ENCODE assay signal across 17 cellular contexts in genomic region chr4:35608205-35608604, GRCh38.
A peak's percentile ranks its signal among the peaks of the same experiment; 100 is the strongest.
DNase-seq lines count a peak whose midpoint lies in the region; ATAC-seq and TF ChIP-seq lines count a peak whose summit lies in the region.
"Had no signal": no experiment of that assay in that cellular context is flagged by ENCODE, and none has a peak within 500 bp of the region (broad histone marks: within the 10 kb centered on the region; RNA-seq: fewer than 3 reads in every experiment).

No MANE protein-coding gene starts in this region.

- no peak for TF ChIP-seq RAD21 in SK-N-SH (IDR thresholded peaks at IDR 0.05; ENCODE audit: low read length)

- H2AFZ ChIP-seq in SK-N-SH (ENCODE audit: low read depth) (no peak overlapping the region), PC-9 (no peak overlapping the region)

- no peaks in the 10 kb centered on the region for H3K9me2 ChIP-seq in SK-N-SH
- H3K9me2 ChIP-seq in PC-9 (ENCODE audit: insufficient read depth), result no peaks in the 10 kb centered on the region

- H3K9me3 ChIP-seq in SK-N-SH (no peaks in the 10 kb centered on the region), PC-9 (ENCODE audit: insufficient read depth, low read depth) (no peaks in the 10 kb centered on the region)
- H3K9me3 ChIP-seq: A549; BLaER1 treated with 17β-estradiol and CSF1 and Interleukin-3, amounts not matched to agents 10 nM and 100 nM; Caco-2 had no signal

- H3K4me1 ChIP-seq in SK-N-SH (ENCODE audit: control insufficient read depth in 1 of 2, insufficient read depth in 2 of 2, low read depth in 1 of 2, low read length in 1 of 2) (no peaks in the 10 kb centered on the region), PC-9 (replicated peaks; ENCODE audit: insufficient read depth) (no peaks in the 10 kb centered on the region)
- H3K4me1 ChIP-seq: A549; BLaER1 treated with 17β-estradiol and CSF1 and Interleukin-3, amounts not matched to agents 10 nM and 100 nM; Caco-2 had no signal

- no peak for DNase-seq in SK-N-SH
- DNase-seq in SK-N-DZ (ENCODE audit: low spot score), result peak; percentile 67
- no peak for DNase-seq in PC-9
- DNase-seq in NK-92 treated with Interleukin-12 subunit alpha and Interleukin-12 subunit beta, amount 100 ng/mL, for 24 hours (lab: John Stamatoyannopoulos, UW), result no peak
- DNase-seq: AML-193; Caco-2; Calu3; CD4-positive, alpha-beta T cell; CD8-positive, alpha-beta T cell; DMS79 treated with DMSO at 0.1 percent for 48 hours; GDM1 had no signal

- no TSS peak for BruUV-seq in PC-9 (replicated peaks; lab: Mats Ljungman, UMichigan)

- no peak for TF ChIP-seq EP300 in SK-N-SH (IDR thresholded peaks at IDR 0.05; ENCODE audit: borderline replicate concordance in 1 of 2, low read depth in 1 of 2, low read length in 1 of 2)

- H3K36me3 ChIP-seq in SK-N-SH (replicated peaks in 1 of 2; ENCODE audit: control insufficient read depth in 1 of 2, insufficient read depth in 2 of 2, low read length in 1 of 2) (no peaks in the 10 kb centered on the region), PC-9 (ENCODE audit: low read depth) (no peaks in the 10 kb centered on the region)
- H3K36me3 ChIP-seq: BLaER1 treated with 17β-estradiol and CSF1 and Interleukin-3, amounts not matched to agents 10 nM and 100 nM had no signal

- H3K79me2 ChIP-seq in SK-N-SH (ENCODE audit: insufficient read depth), result no peaks in the 10 kb centered on the region
- no peaks in the 10 kb centered on the region for H3K79me2 ChIP-seq in PC-9 (ENCODE audit: low read depth)

- H3K27ac ChIP-seq in SK-N-SH (ENCODE audit: low read depth in 2 of 2, low read length in 1 of 2), result no peak overlapping the region
- H3K27ac ChIP-seq in PC-9, result no peak overlapping the region
- H3K27ac ChIP-seq: 22Rv1; A549; BLaER1 treated with 17β-estradiol and CSF1 and Interleukin-3, amounts not matched to agents 10 nM and 100 nM; C4-2B had no signal

- H3K4me3 ChIP-seq in SK-N-SH (ENCODE audit: low read depth in 2 of 2, low read length in 1 of 2) (no peak overlapping the region), PC-9 (no peak overlapping the region)
- H3K4me3 ChIP-seq: A549; BLaER1 treated with 17β-estradiol and CSF1 and Interleukin-3, amounts not matched to agents 10 nM and 100 nM; GM12878 had no signal

- H4K20me1 ChIP-seq in SK-N-SH (ENCODE audit: insufficient read depth) (no peaks in the 10 kb centered on the region), PC-9 (ENCODE audit: insufficient read depth) (no peaks in the 10 kb centered on the region)
- H4K20me1 ChIP-seq: BLaER1 treated with 17β-estradiol and CSF1 and Interleukin-3, amounts not matched to agents 10 nM and 100 nM had no signal

- CTCF ChIA-PET in SK-N-SH (lab: Yijun Ruan, JAX), result no interaction called here
- CTCF ChIA-PET in PC-9 (lab: Charles Lee), result no interaction called here

- H3K9ac ChIP-seq in SK-N-SH, result no peak overlapping the region
- H3K9ac ChIP-seq: BLaER1 treated with 17β-estradiol and CSF1 and Interleukin-3, amounts not matched to agents 10 nM and 100 nM had no signal

- no peak; the same call in 2 of the 3 replicates for ATAC-seq in SK-N-SH treated with all-trans-retinoic acid at 6 μM for 48 hours
- ATAC-seq: A549; CD8-positive, alpha-beta T cell; GM12878 had no signal

- POLR2A ChIA-PET in SK-N-SH (lab: Yijun Ruan, JAX), result no interaction called here
- POLR2A ChIA-PET in PC-9 (lab: Charles Lee; ENCODE audit: unreplicated experiment), result no interaction called here

- intact Hi-C loops in PC-9 (cut with micrococcal nuclease; ENCODE audit: unreplicated experiment), result no loop called here

- no peaks in the 10 kb centered on the region for H3K27me3 ChIP-seq in SK-N-SH (ENCODE audit: insufficient read depth)
- no peaks in the 10 kb centered on the region for H3K27me3 ChIP-seq in PC-9 (ENCODE audit: insufficient read depth, low read depth)
- H3K27me3 ChIP-seq: BLaER1 treated with 17β-estradiol and CSF1 and Interleukin-3, amounts not matched to agents 10 nM and 100 nM had no signal

- no peaks in the 10 kb centered on the region for H3F3A ChIP-seq in SK-N-SH (replicated peaks; ENCODE audit: insufficient read depth)
- no peaks in the 10 kb centered on the region for H3F3A ChIP-seq in PC-9 (ENCODE audit: insufficient read depth, low read depth)

- H3K4me2 ChIP-seq in SK-N-SH (no peak overlapping the region), PC-9 (no peak overlapping the region)
- H3K4me2 ChIP-seq: A549; BLaER1 treated with 17β-estradiol and CSF1 and Interleukin-3, amounts not matched to agents 10 nM and 100 nM had no signal

- no peak for TF ChIP-seq CTCF in SK-N-SH (IDR thresholded peaks at IDR 0.05)
- no peak for TF ChIP-seq CTCF in PC-9 (conservative IDR thresholded peaks at IDR 0.05)

TF ChIP-seq in SK-N-SH, 30 proteins besides CTCF, POLR2A, EP300 and RAD21:
- TF ChIP-seq MAX (IDR thresholded peaks at IDR 0.05; ENCODE audit: low read depth) (no peak), TCF12 (IDR thresholded peaks at IDR 0.05) (peak; percentile 63), NFIC (IDR thresholded peaks at IDR 0.05; ENCODE audit: borderline replicate concordance) (peak; percentile 16; the same call in 1 of the 2 replicates), USF2 (IDR thresholded peaks at IDR 0.05; ENCODE audit: borderline replicate concordance, low read depth, low read length) (no peak)
TF ChIP-seq in SK-N-SH: peak in this region for 2.

TF ChIP-seq in SK-N-SH treated with all-trans-retinoic acid at 6 μM for 48 hours, 23 proteins besides CTCF, POLR2A, EP300 and RAD21:
- no peak for TF ChIP-seq TCF4 (CRISPR knock-in tag; IDR thresholded peaks at IDR 0.05; ENCODE audit: borderline replicate concordance)
- TF ChIP-seq ZNF70 (CRISPR knock-in tag; IDR thresholded peaks at IDR 0.05), result no peak
- TF ChIP-seq PATZ1 (CRISPR knock-in tag; IDR thresholded peaks at IDR 0.05; ENCODE audit: borderline replicate concordance), result no peak
- TF ChIP-seq ARNTL (CRISPR knock-in tag; IDR thresholded peaks at IDR 0.05; ENCODE audit: borderline replicate concordance, low read depth), result no peak
- no peak for TF ChIP-seq ZC3H10 (CRISPR knock-in tag; IDR thresholded peaks at IDR 0.05)
- no peak for TF ChIP-seq POU6F1 (CRISPR knock-in tag; IDR thresholded peaks at IDR 0.05; ENCODE audit: borderline replicate concordance, low read depth)
- TF ChIP-seq ZNF565 (CRISPR knock-in tag; conservative IDR thresholded peaks at IDR 0.05; ENCODE audit: low read depth), result no peak
- no peak for TF ChIP-seq ZFP3 (CRISPR knock-in tag; IDR thresholded peaks at IDR 0.05)
- TF ChIP-seq PPARA (CRISPR knock-in tag; IDR thresholded peaks at IDR 0.05; ENCODE audit: borderline replicate concordance), result no peak
- TF ChIP-seq ESRRG (CRISPR knock-in tag; IDR thresholded peaks at IDR 0.05), result no peak
- no peak for TF ChIP-seq GLIS3 (CRISPR knock-in tag; IDR thresholded peaks at IDR 0.05)
- no peak for TF ChIP-seq SNAI2 (CRISPR knock-in tag; IDR thresholded peaks at IDR 0.05)
- no peak for TF ChIP-seq CSDC2 (CRISPR knock-in tag; IDR thresholded peaks at IDR 0.05)
- TF ChIP-seq CSRNP3 (CRISPR knock-in tag; IDR thresholded peaks at IDR 0.05), result no peak
